ENCODE assay signal across 8 cellular contexts in genomic region chr19:4803736-4804695, GRCh38. TPM values are rescaled to one million over a fixed set of nuclear protein-coding genes. Genes with fewer than 3 reads are reported as not detected.
DNase-seq lines count a peak whose midpoint lies in the region; ATAC-seq, FAIRE-seq and TF ChIP-seq lines count a peak whose summit lies in the region.

No MANE protein-coding gene starts in this region.

- no peaks in the 10 kb centered on the region for H3K9me3 ChIP-seq in NT2/D1 (ENCODE audit: insufficient read depth, low read length)
- H3K9me3 ChIP-seq in neural cell (ENCODE audit: low read length) = no peaks in the 10 kb centered on the region
- no peaks in the 10 kb centered on the region for H3K9me3 ChIP-seq in upper lobe of right lung

- no peaks in the 10 kb centered on the region for H3K9me2 ChIP-seq in neural cell (ENCODE audit: insufficient read depth, low read length)

- ATAC-seq in activated CD8-positive, alpha-beta memory T cell treated with anti-CD3 and anti-CD28 coated beads, Interleukin-2, amount 10 ng/mL, durations not matched to agents 7 days and 5 days = peak; percentile 92
- peak; percentile 72 for ATAC-seq in upper lobe of right lung
- no peak for ATAC-seq in GM19351 (IDR thresholded peaks at IDR 0.05; ENCODE audit: unreplicated experiment)

- H3F3A ChIP-seq in neural cell (ENCODE audit: insufficient read depth, low read length, poor library complexity, severe bottlenecking) = no peaks in the 10 kb centered on the region

- H3K27me3 Mint-ChIP-seq in activated CD8-positive, alpha-beta memory T cell treated with anti-CD3 and anti-CD28 coated beads, Interleukin-2, amount 10 ng/mL, durations not matched to agents 7 days and 5 days = no peaks in the 10 kb centered on the region

- H4K20me1 ChIP-seq in neural cell (ENCODE audit: insufficient read depth) = no peaks in the 10 kb centered on the region

- peak; percentile 74 for TF ChIP-seq CTCF in epithelial cell of proximal tubule (conservative IDR thresholded peaks at IDR 0.05; ENCODE audit: low read depth, low read length)
- peak; percentile 72 for TF ChIP-seq CTCF in neural cell (IDR thresholded peaks at IDR 0.05; ENCODE audit: poor library complexity, severe bottlenecking)
- TF ChIP-seq CTCF in upper lobe of right lung (IDR thresholded peaks at IDR 0.05) = peak; percentile 78

- no peaks in the 10 kb centered on the region for H3K4me1 ChIP-seq in NT2/D1 (ENCODE audit: insufficient read depth, insufficient read length)
- H3K4me1 ChIP-seq in upper lobe of right lung = no peaks in the 10 kb centered on the region

- no peaks in the 10 kb centered on the region for H3K79me2 ChIP-seq in neural cell (replicated peaks; ENCODE audit: insufficient read depth, low read length)

- H3K27me3 ChIP-seq in NT2/D1 (ENCODE audit: insufficient read depth, insufficient read length) = no peaks in the 10 kb centered on the region
- no peaks in the 10 kb centered on the region for H3K27me3 ChIP-seq in neural cell (ENCODE audit: insufficient read depth, low read depth, low read length)
- no peaks in the 10 kb centered on the region for H3K27me3 ChIP-seq in upper lobe of right lung

- CTCF ChIA-PET in activated CD8-positive, alpha-beta memory T cell treated with anti-CD3 and anti-CD28 coated beads, Interleukin-2, amount 10 ng/mL, durations not matched to agents 7 days and 5 days (lab: Charles Lee) = interaction anchor here (0.6 to 14.6 kb wide), 12 partner anchors 9 to 227 kb away, joined by 3 to 418 read pairs (median 4); partner anchors contain the start of genes FEM1A and PLIN3

- no peak overlapping the region for H3K27ac Mint-ChIP-seq in activated CD8-positive, alpha-beta memory T cell treated with anti-CD3 and anti-CD28 coated beads, Interleukin-2, amount 10 ng/mL, durations not matched to agents 7 days and 5 days

- H3K9ac ChIP-seq in NT2/D1 (ENCODE audit: insufficient read length, low read depth) (peak overlapping the region; percentile 2), neural cell (ENCODE audit: low read length) (no peak overlapping the region)

- FAIRE-seq in GM19239 (lab: Jason Lieb, UNC) = peak; percentile 58

- no peaks in the 10 kb centered on the region for H3K4me1 Mint-ChIP-seq in activated CD8-positive, alpha-beta memory T cell treated with anti-CD3 and anti-CD28 coated beads, Interleukin-2, amount 10 ng/mL, durations not matched to agents 7 days and 5 days

- peaks cover 2% of the 10 kb centered on the region for H3K36me3 ChIP-seq in NT2/D1 (ENCODE audit: insufficient read depth, insufficient read length, low read length)
- no peaks in the 10 kb centered on the region for H3K36me3 ChIP-seq in neural cell (ENCODE audit: insufficient read depth, low read length)
- H3K36me3 ChIP-seq in upper lobe of right lung = no peaks in the 10 kb centered on the region

- DNase-seq in AG08395 (ENCODE audit: low spot score) = peak; percentile 50
- no peak for DNase-seq in GM19239 (ENCODE audit: insufficient read length, low spot score)
- DNase-seq in NT2/D1 (ENCODE audit: low read depth, low spot score) = peak; percentile 73
- DNase-seq in activated CD8-positive, alpha-beta memory T cell treated with anti-CD3 and anti-CD28 coated beads, Interleukin-2, amount 10 ng/mL, durations not matched to agents 7 days and 5 days = peak; percentile 75
- no peak for DNase-seq in epithelial cell of proximal tubule (ENCODE audit: low read depth)
- peak; percentile 80 for DNase-seq in upper lobe of right lung

- H3K4me3 ChIP-seq in NT2/D1 (ENCODE audit: insufficient read length, low read depth) (no peak overlapping the region), epithelial cell of proximal tubule (ENCODE audit: low read depth, low read length) (no peak overlapping the region), neural cell (ENCODE audit: low read length) (no peak overlapping the region), upper lobe of right lung (no peak overlapping the region)

- H3K27ac ChIP-seq in neural cell (ENCODE audit: low read length) (no peak overlapping the region), upper lobe of right lung (no peak overlapping the region)

- intact Hi-C loops in upper lobe of right lung (cut with DNase I) = loop anchor here (10.0 kb wide), 1 partner anchor 231 kb away; no protein-coding TSS in a partner anchor

- peak; percentile 69 for TF ChIP-seq RAD21 in neural cell (conservative IDR thresholded peaks at IDR 0.05)

- no peak overlapping the region for H3K4me2 ChIP-seq in neural cell (ENCODE audit: low read length)

- no peak overlapping the region for H2AFZ ChIP-seq in neural cell (ENCODE audit: low read depth, low read length)

- H3K4me3 Mint-ChIP-seq in activated CD8-positive, alpha-beta memory T cell treated with anti-CD3 and anti-CD28 coated beads, Interleukin-2, amount 10 ng/mL, durations not matched to agents 7 days and 5 days = no peak overlapping the region

- no peaks in the 10 kb centered on the region for H3K9me3 Mint-ChIP-seq in activated CD8-positive, alpha-beta memory T cell treated with anti-CD3 and anti-CD28 coated beads, Interleukin-2, amount 10 ng/mL, durations not matched to agents 7 days and 5 days (ENCODE audit: low read depth)

- no peak for TF ChIP-seq EP300 in neural cell (conservative IDR thresholded peaks at IDR 0.05; ENCODE audit: poor library complexity, severe bottlenecking)

- H3K36me3 Mint-ChIP-seq in activated CD8-positive, alpha-beta memory T cell treated with anti-CD3 and anti-CD28 coated beads, Interleukin-2, amount 10 ng/mL, durations not matched to agents 7 days and 5 days = no peaks in the 10 kb centered on the region

TF ChIP-seq in neural cell, 6 proteins besides CTCF, POLR2A, EP300 and RAD21:
- TF ChIP-seq MXI1 (conservative IDR thresholded peaks at IDR 0.05; ENCODE audit: poor library complexity, severe bottlenecking) (no peak), SMC3 (conservative IDR thresholded peaks at IDR 0.05; ENCODE audit: poor library complexity) (peak; percentile 66)

RNA-seq across cellular contexts. Expression of gene FEM1A, which starts 12.5 kb away (rescaled TPM):
- total RNA-seq in activated CD8-positive, alpha-beta memory T cell treated with anti-CD3 and anti-CD28 coated beads, Interleukin-2, amount 10 ng/mL, durations not matched to agents 7 days and 5 days = 10 to 100 TPM; 11.5 to 16.8 TPM
- 10.4 and 16.3 TPM in 2 replicates for total RNA-seq in epithelial cell of proximal tubule
- 8.7 and 9.4 TPM in 2 replicates for polyA plus RNA-seq in neural cell
- 25.7 and 31.4 TPM in 2 replicates for polyA minus RNA-seq in neural cell
- total RNA-seq in upper lobe of right lung = 12.4 TPM

RNA-seq across cellular contexts. Expression of gene TICAM1, which starts 27.5 kb away (rescaled TPM):
- total RNA-seq in activated CD8-positive, alpha-beta memory T cell treated with anti-CD3 and anti-CD28 coated beads, Interleukin-2, amount 10 ng/mL, durations not matched to agents 7 days and 5 days = 10 to 100 TPM; 19.5 to 22.4 TPM
- total RNA-seq in epithelial cell of proximal tubule = 6.0 and 7.4 TPM in 2 replicates
- polyA plus RNA-seq in neural cell = not detected in 2 replicates
- not detected in 2 replicates for polyA minus RNA-seq in neural cell
- total RNA-seq in upper lobe of right lung = 16.6 TPM

Comparison
In these comparisons a context has a peak if more than half of its experiments do, and no peak if none do; other contexts are left out.
1. DNase-seq: peak in AG08395 (single experiment), NT2/D1 (single experiment), activated CD8-positive, alpha-beta memory T cell treated with anti-CD3 and anti-CD28 coated beads, Interleukin-2, amount 10 ng/mL, durations not matched to agents 7 days and 5 days (single experiment) and upper lobe of right lung (single experiment); none in GM19239 (single experiment) and epithelial cell of proximal tubule (single experiment).
2. Peak in every context shown above with its lines, with median percentiles within 50 percentile points of each other: CTCF ChIP-seq.